2 cellular contexts compared by ENCODE assay signal in genomic region chr17:50192116-50192872, GRCh38.
TF ChIP-seq lines count a peak whose summit lies in the region.

No MANE protein-coding gene starts in this region.

TF ChIP-seq in GM12878, 131 proteins besides CTCF, POLR2A, EP300 and RAD21:
- peak; percentile 23; the same call in 1 of the 2 replicates for TF ChIP-seq MLLT1 (IDR thresholded peaks at IDR 0.05)
- no peak for TF ChIP-seq KLF5 (IDR thresholded peaks at IDR 0.05; ENCODE audit: partially characterized antibody)
- no peak for TF ChIP-seq KDM1A (IDR thresholded peaks at IDR 0.05; ENCODE audit: borderline replicate concordance)

TF ChIP-seq in HEK293T, 16 proteins besides CTCF, POLR2A, EP300 and RAD21:
- TF ChIP-seq TARDBP (IDR thresholded peaks at IDR 0.05), result no peak
- TF ChIP-seq SP1 (IDR thresholded peaks at IDR 0.05), result no peak
- TF ChIP-seq HDGF (IDR thresholded peaks at IDR 0.05; ENCODE audit: borderline replicate concordance), result no peak
- no peak for TF ChIP-seq CTBP1 (IDR thresholded peaks at IDR 0.05; ENCODE audit: borderline replicate concordance)
- no peak for TF ChIP-seq FOXM1 (IDR thresholded peaks at IDR 0.05; ENCODE audit: borderline replicate concordance)
- no peak for TF ChIP-seq NFRKB (IDR thresholded peaks at IDR 0.05)
- no peak for TF ChIP-seq FOXK2 (IDR thresholded peaks at IDR 0.05)
- TF ChIP-seq LEF1 (IDR thresholded peaks at IDR 0.05; ENCODE audit: borderline replicate concordance), result no peak
- no peak for TF ChIP-seq FOXA1 (IDR thresholded peaks at IDR 0.05)
- TF ChIP-seq ELF4 (IDR thresholded peaks at IDR 0.05), result no peak
- TF ChIP-seq BHLHE40 (IDR thresholded peaks at IDR 0.05; ENCODE audit: borderline replicate concordance), result no peak
TF ChIP-seq in HEK293T: peak in this region for 0.
